Comparison of ENCODE assay signal across 1 cellular context in genomic region chr2:223102040-223102899, GRCh38.
TF ChIP-seq lines count a peak whose summit lies in the region.

No MANE protein-coding gene starts in this region.

TF ChIP-seq in SK-N-SH, 30 proteins besides CTCF, POLR2A, EP300 and RAD21 (continued from another document):
- TF ChIP-seq REST (IDR thresholded peaks at IDR 0.05; ENCODE audit: low read depth, low read length) (no peak), POLR2AphosphoS5 (IDR thresholded peaks at IDR 0.05; ENCODE audit: low read depth, low read length) (no peak), NFIC (IDR thresholded peaks at IDR 0.05; ENCODE audit: borderline replicate concordance) (no peak), YY1 (IDR thresholded peaks at IDR 0.05; ENCODE audit: low read depth) (no peak), TAF1 (IDR thresholded peaks at IDR 0.05; ENCODE audit: borderline replicate concordance, low read depth, low read length) (no peak), SMC3 (IDR thresholded peaks at IDR 0.05; ENCODE audit: low read depth, low read length) (no peak), RCOR1 (IDR thresholded peaks at IDR 0.05; ENCODE audit: low read length) (no peak), RXRA (IDR thresholded peaks at IDR 0.05; ENCODE audit: borderline replicate concordance, low read depth) (no peak), GABPA (IDR thresholded peaks at IDR 0.05; ENCODE audit: low read depth) (no peak), EZH2phosphoT487 (IDR thresholded peaks at IDR 0.05; ENCODE audit: borderline replicate concordance, low read depth) (no peak), TCF12 (IDR thresholded peaks at IDR 0.05) (no peak)
TF ChIP-seq in SK-N-SH: peak in this region for 0.
